In the genomic region with DNA sequence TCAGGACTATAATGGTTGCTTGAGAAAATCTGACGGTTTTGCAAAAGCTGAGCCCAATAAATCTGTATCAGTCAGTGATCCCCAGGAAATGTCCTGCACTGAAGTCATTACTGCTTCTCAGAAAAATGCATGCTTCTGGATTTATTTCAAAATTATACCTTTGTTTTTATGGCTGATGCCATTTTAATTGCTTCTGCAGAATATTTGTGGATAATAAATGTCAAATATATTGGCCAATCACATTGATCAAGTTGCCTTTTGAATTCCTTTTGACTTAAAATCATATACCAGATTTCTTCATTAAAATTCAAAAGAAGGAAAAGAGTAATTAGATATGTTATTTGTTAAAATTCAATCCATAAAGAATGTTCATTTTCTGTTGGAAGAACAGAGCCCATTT, we compare ENCODE assay signal across 32 cellular contexts.
"Had no signal": no experiment of that assay in that cellular context is flagged by ENCODE, and none has a peak within 500 bp of the region (broad histone marks: within the 10 kb centered on the region; RNA-seq: fewer than 3 reads in every experiment).

No MANE protein-coding gene starts in this region.

- H3K4me3 ChIP-seq: adrenal gland, ascending aorta, body of pancreas, breast epithelium, cardiac muscle cell had no signal

- ATAC-seq: activated naive CD4-positive, alpha-beta T cell treated with anti-CD3 and anti-CD28 coated beads, Interleukin-2, amount 50 U/mL, for 72 hours; activated naive CD8-positive, alpha-beta T cell treated with anti-CD3 and anti-CD28 coated beads, Interleukin-2, amount 50 U/mL, for 24 hours; activated T-cell treated with anti-CD3 and anti-CD28 coated beads, Interleukin-2, amount 50 U/mL, for 4 hours; activated T-cell treated with anti-CD3 and anti-CD28 coated beads, Interleukin-2, amount 50 U/mL, for 72 hours; activated T-helper 17 cell treated with anti-CD3 and anti-CD28 coated beads, Interleukin-2, amount 50 U/mL, for 72 hours; body of pancreas had no signal

- H3K27me3 ChIP-seq: adrenal gland, ascending aorta, body of pancreas, brain microvascular endothelial cell, breast epithelium, cardiac muscle cell had no signal

- H3K4me1 ChIP-seq: adrenal gland, ascending aorta, body of pancreas, breast epithelium had no signal

- H3K27ac ChIP-seq: adrenal gland, ascending aorta, body of pancreas, brain microvascular endothelial cell, breast epithelium, cardiac muscle cell had no signal

- H3K36me3 ChIP-seq: adrenal gland, ascending aorta, brain microvascular endothelial cell, breast epithelium, cardiac muscle cell had no signal

- DNase-seq: activated effector memory CD4-positive, alpha-beta T cell treated with anti-CD3 and anti-CD28 coated beads, Interleukin-2, amount 50 U/mL, for 16 hours; activated effector memory CD4-positive, alpha-beta T cell treated with Interleukin-2 at 50 U/mL for 16 hours; activated gamma-delta T cell; activated gamma-delta T cell treated with Interleukin-2 at 50 U/mL for 16 hours; activated naive CD4-positive, alpha-beta T cell; activated naive CD4-positive, alpha-beta T cell treated with anti-CD3 and anti-CD28 coated beads for 36 hours; activated naive CD4-positive, alpha-beta T cell treated with anti-CD3 and anti-CD28 coated beads, Interleukin-2, amount 10 ng/mL, durations not matched to agents 7 days and 5 days; activated naive CD4-positive, alpha-beta T cell treated with anti-CD3 and anti-CD28 coated beads, Interleukin-2, amount 50 U/mL, for 16 hours; activated naive CD4-positive, alpha-beta T cell treated with Interleukin-2 at 50 U/mL for 16 hours; activated naive CD8-positive, alpha-beta T cell treated with anti-CD3 and anti-CD28 coated beads for 36 hours; activated naive CD8-positive, alpha-beta T cell treated with anti-CD3 and anti-CD28 coated beads, Interleukin-2, amount 10 ng/mL, durations not matched to agents 7 days and 5 days; activated naive CD8-positive, alpha-beta T cell treated with anti-CD3 and anti-CD28 coated beads, Interleukin-2, amount 50 U/mL, for 24 hours; activated T-cell treated with anti-CD3 and anti-CD28 coated beads, Interleukin-2, amount 50 U/mL, for 1 hour; activated T-cell treated with anti-CD3 and anti-CD28 coated beads, Interleukin-2, amount 50 U/mL, for 24 hours; activated T-cell treated with anti-CD3 and anti-CD28 coated beads, Interleukin-2, amount 50 U/mL, for 4 hours; activated T-cell treated with anti-CD3 and anti-CD28 coated beads, Interleukin-2, amount 50 U/mL, for 48 hours; activated T-cell treated with anti-CD3 and anti-CD28 coated beads, Interleukin-2, amount 50 U/mL, for 72 hours; adrenal gland; amniotic stem cell; amygdala; anterior cingulate cortex; aorta; body of pancreas; brain microvascular endothelial cell; caudate nucleus; central memory CD4-positive, alpha-beta T cell; cerebellar nuclear complex had no signal

- H3K9me3 ChIP-seq: adrenal gland, ascending aorta, body of pancreas, breast epithelium had no signal
